ENCODE assay signal across 9 cellular contexts in genomic region chr14:64060648-64061096, GRCh38.
DNase-seq lines count a peak whose midpoint lies in the region; ATAC-seq and TF ChIP-seq lines count a peak whose summit lies in the region.
"Had no signal": no experiment of that assay in that cellular context is flagged by ENCODE, and none has a peak within 500 bp of the region (broad histone marks: within the 10 kb centered on the region; RNA-seq: fewer than 3 reads in every experiment).

No MANE protein-coding gene starts in this region.

- no peak overlapping the region for H3K4me3 Mint-ChIP-seq in osteocyte (ENCODE audit: unreplicated experiment)

- peaks cover 8% of the 10 kb centered on the region for H3K9me3 Mint-ChIP-seq in osteocyte (ENCODE audit: unreplicated experiment)

- peaks cover 17% of the 10 kb centered on the region for H3K4me1 Mint-ChIP-seq in osteocyte (ENCODE audit: unreplicated experiment)

- H3K27ac Mint-ChIP-seq in osteocyte (ENCODE audit: unreplicated experiment): no peak overlapping the region

- no peaks in the 10 kb centered on the region for H3K27me3 Mint-ChIP-seq in osteocyte (ENCODE audit: unreplicated experiment)

- H3K36me3 Mint-ChIP-seq in osteocyte (ENCODE audit: unreplicated experiment): peaks cover 12% of the 10 kb centered on the region

- H3K4me3 ChIP-seq in choroid plexus epithelial cell (ENCODE audit: low read depth, low read length): no peak overlapping the region
- H3K4me3 ChIP-seq: SJCRH30 had no signal

- DNase-seq in DMS53 (lab: John Stamatoyannopoulos, UW) (peak; percentile 40), DMS53 treated with DMSO at 0.1 percent for 48 hours (lab: John Stamatoyannopoulos, UW; ENCODE audit: unreplicated experiment) (no peak), LoVo (ENCODE audit: low spot score) (peak; percentile 2), choroid plexus epithelial cell (ENCODE audit: low read depth) (peak; percentile 48), osteocyte (ENCODE audit: extremely low spot score, unreplicated experiment) (no peak), GM10266 (ENCODE audit: extremely low spot score) (no peak)

- no peak for ATAC-seq in GM19351 (IDR thresholded peaks at IDR 0.05; ENCODE audit: unreplicated experiment)
- ATAC-seq in HG03139 (IDR thresholded peaks at IDR 0.05; ENCODE audit: unreplicated experiment): no peak

- TF ChIP-seq CTCF in choroid plexus epithelial cell (conservative IDR thresholded peaks at IDR 0.05; ENCODE audit: low read depth, low read length): peak; percentile 69
- peak; percentile 39 for TF ChIP-seq CTCF in osteocyte (IDR thresholded peaks at IDR 0.05)
- no peak for TF ChIP-seq CTCF in GM10266 (IDR thresholded peaks at IDR 0.05; ENCODE audit: control insufficient read depth, insufficient read depth, low read depth, missing control alignments)

Comparison
In these comparisons a context has a peak if more than half of its experiments do, and no peak if none do; other contexts are left out.
1. DNase-seq: peak in DMS53 (single experiment), LoVo (single experiment) and choroid plexus epithelial cell (single experiment); none in DMS53 treated with DMSO at 0.1 percent for 48 hours (single experiment), osteocyte (single experiment) and GM10266 (single experiment).